Comparison of ENCODE assay signal across 6 cellular contexts in genomic region chrX:153875391-153876111, GRCh38. TPM values are rescaled to one million over a fixed set of nuclear protein-coding genes. Genes with fewer than 3 reads are reported as not detected.
DNase-seq lines count a peak whose midpoint lies in the region; ATAC-seq and TF ChIP-seq lines count a peak whose summit lies in the region.

No MANE protein-coding gene starts in this region.

- H3K36me3 Mint-ChIP-seq in activated naive CD8-positive, alpha-beta T cell treated with anti-CD3 and anti-CD28 coated beads, Interleukin-2, amount 50 U/mL, for 24 hours (ENCODE audit: low read depth) = no peaks in the 10 kb centered on the region

- no peak for TF ChIP-seq POLR2A in vagina (IDR thresholded peaks at IDR 0.05)

- H3K27ac ChIP-seq in vagina = no peak overlapping the region

- no peaks in the 10 kb centered on the region for H3K4me1 ChIP-seq in vagina

- no peaks in the 10 kb centered on the region for H3K9me3 ChIP-seq in vagina

- TF ChIP-seq CTCF in vagina (IDR thresholded peaks at IDR 0.05) = no peak

- H3K27me3 ChIP-seq in vagina = no peaks in the 10 kb centered on the region

- H3K4me3 ChIP-seq in vagina = no peak overlapping the region

- no peaks in the 10 kb centered on the region for H3K9me3 Mint-ChIP-seq in activated naive CD8-positive, alpha-beta T cell treated with anti-CD3 and anti-CD28 coated beads, Interleukin-2, amount 50 U/mL, for 24 hours

- ATAC-seq in activated naive CD8-positive, alpha-beta T cell treated with anti-CD3 and anti-CD28 coated beads, Interleukin-2, amount 50 U/mL, for 24 hours = no peak
- no peak for ATAC-seq in GM19397 (IDR thresholded peaks at IDR 0.05; ENCODE audit: unreplicated experiment)

- no peaks in the 10 kb centered on the region for H3K36me3 ChIP-seq in vagina

- H3K27ac Mint-ChIP-seq in activated naive CD8-positive, alpha-beta T cell treated with anti-CD3 and anti-CD28 coated beads, Interleukin-2, amount 50 U/mL, for 24 hours = no peak overlapping the region

- intact Hi-C loops in vagina (cut with DNase I) = no loop called here

- peaks cover 15% of the 10 kb centered on the region for H3K4me1 Mint-ChIP-seq in activated naive CD8-positive, alpha-beta T cell treated with anti-CD3 and anti-CD28 coated beads, Interleukin-2, amount 50 U/mL, for 24 hours

- H3K4me3 Mint-ChIP-seq in activated naive CD8-positive, alpha-beta T cell treated with anti-CD3 and anti-CD28 coated beads, Interleukin-2, amount 50 U/mL, for 24 hours = no peak overlapping the region

- DNase-seq in AG20443 (ENCODE audit: low spot score) (peak; percentile 77), NCI-H226 (peak; percentile 30), myocyte (ENCODE audit: low read depth) (peak; percentile 31), vagina (ENCODE audit: extremely low spot score in 2 of 2) (no peak)
- DNase-seq in activated naive CD8-positive, alpha-beta T cell treated with anti-CD3 and anti-CD28 coated beads, Interleukin-2, amount 50 U/mL, for 24 hours = peak; percentile 70

- peaks cover 16% of the 10 kb centered on the region for H3K27me3 Mint-ChIP-seq in activated naive CD8-positive, alpha-beta T cell treated with anti-CD3 and anti-CD28 coated beads, Interleukin-2, amount 50 U/mL, for 24 hours

RNA-seq across cellular contexts. Expression of gene L1CAM, which starts 10.4 kb away (rescaled TPM):
- total RNA-seq in myocyte (24.6 and 44.9 TPM in 2 replicates), vagina (9.6 TPM)
- 44.1 TPM for polyA plus RNA-seq in myocyte (2012)

RNA-seq across cellular contexts. Expression of gene AVPR2, which starts 28.9 kb away (rescaled TPM):
- total RNA-seq in myocyte (0.48 and 1.0 TPM in 2 replicates), vagina (4.9 TPM)
- polyA plus RNA-seq in myocyte (2012) = 0.35 TPM

RNA-seq across cellular contexts. Expression of gene PDZD4, which starts 45.2 kb away (rescaled TPM):
- total RNA-seq in myocyte (0.47 and 1.4 TPM in 2 replicates), vagina (10.3 TPM)
- 1.7 TPM for polyA plus RNA-seq in myocyte (2012)

RNA-seq across cellular contexts. Expression of gene ARHGAP4, which starts 50.5 kb away (rescaled TPM):
- total RNA-seq in myocyte = 12.8 and 18.2 TPM in 2 replicates
- polyA plus RNA-seq in myocyte (2012) = 4.8 TPM
- 36.6 TPM for total RNA-seq in vagina

RNA-seq across cellular contexts. Expression of gene NAA10, which starts 59.3 kb away (rescaled TPM):
- total RNA-seq in myocyte = 120 and 132 TPM in 2 replicates
- 150 TPM for polyA plus RNA-seq in myocyte (2012)
- 66.8 TPM for total RNA-seq in vagina

Comparison
In these comparisons a context has a peak if more than half of its experiments do, and no peak if none do; other contexts are left out.
1. DNase-seq: peak in AG20443 (single experiment), NCI-H226 (single experiment), activated naive CD8-positive, alpha-beta T cell treated with anti-CD3 and anti-CD28 coated beads, Interleukin-2, amount 50 U/mL, for 24 hours (single experiment) and myocyte (single experiment); none in vagina (0 of 2).